ENCODE assay signal across 8 cellular contexts in the genomic region with DNA sequence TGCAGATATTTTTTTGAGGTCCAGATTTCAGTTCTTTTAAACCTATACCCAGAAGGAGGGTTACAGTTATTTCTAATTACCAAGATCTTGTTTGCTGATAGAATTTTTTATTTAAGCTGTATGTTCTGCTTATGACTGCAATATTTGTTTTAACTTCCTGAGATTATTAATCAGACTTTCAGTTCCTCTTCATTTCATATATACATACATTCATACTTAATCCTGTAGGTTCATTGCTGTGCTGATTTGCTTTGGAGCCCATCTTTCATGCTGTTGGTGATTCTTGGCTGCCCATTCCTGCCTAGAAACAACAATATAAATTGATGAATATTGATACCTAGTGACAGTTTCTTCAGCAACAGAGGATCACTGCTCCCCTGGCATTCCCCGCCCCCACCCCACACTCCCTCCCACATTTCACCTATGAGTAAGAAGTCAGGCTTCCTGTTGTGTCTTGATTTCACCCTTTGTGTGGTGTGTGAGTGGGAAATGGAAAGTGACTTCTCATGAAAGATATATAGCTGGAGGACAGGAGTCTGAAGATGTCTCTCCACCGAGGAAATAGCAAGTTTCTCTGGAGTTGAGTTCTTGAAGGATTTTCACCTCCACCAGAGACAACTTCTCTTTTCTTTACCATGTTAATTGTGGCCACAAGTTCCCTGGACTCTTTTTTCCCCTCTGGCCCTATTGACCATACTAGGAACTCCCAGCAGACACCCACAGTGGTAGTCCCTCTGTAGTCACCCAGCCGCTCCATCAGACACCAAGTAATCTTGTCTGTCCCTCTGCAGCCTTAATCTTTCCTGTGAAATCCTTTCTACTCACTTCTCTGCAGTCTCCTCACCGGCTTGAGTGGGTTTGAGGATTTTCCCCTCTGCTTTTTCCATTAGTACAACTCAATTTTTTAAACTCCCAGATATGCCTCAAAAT.
DNase-seq lines count a peak whose midpoint lies in the region; ATAC-seq and TF ChIP-seq lines count a peak whose summit lies in the region.

No MANE protein-coding gene starts in this region.

- no peaks in the 10 kb centered on the region for H3K79me2 ChIP-seq in smooth muscle cell (ENCODE audit: low read depth)

- no peak overlapping the region for H3K9ac ChIP-seq in smooth muscle cell (ENCODE audit: low read depth)

- no peaks in the 10 kb centered on the region for H4K20me1 ChIP-seq in smooth muscle cell (ENCODE audit: low read depth)

- TF ChIP-seq CTCF in smooth muscle cell (IDR thresholded peaks at IDR 0.05; ENCODE audit: borderline replicate concordance, insufficient read depth, poor library complexity, severe bottlenecking), result no peak

- intact Hi-C loops in posterior vena cava (cut with DNase I), result no loop called here

- 60% methylated on average over 4 of the region's 4 CpGs for WGBS in smooth muscle cell (ENCODE audit: low lambda C conversion rate)

- H3K9me3 ChIP-seq in smooth muscle cell (replicated peaks; ENCODE audit: low read depth), result peaks cover 2% of the 10 kb centered on the region

- H3K4me3 ChIP-seq in smooth muscle cell, result no peak overlapping the region

- no peaks in the 10 kb centered on the region for H3F3A ChIP-seq in smooth muscle cell (ENCODE audit: low read depth)

- H3K27ac ChIP-seq in smooth muscle cell (ENCODE audit: low read depth), result no peak overlapping the region

- peak; percentile 82 for ATAC-seq in GM18870 (IDR thresholded peaks at IDR 0.05; ENCODE audit: unreplicated experiment)
- ATAC-seq in HG02852 (IDR thresholded peaks at IDR 0.05; ENCODE audit: unreplicated experiment), result peak; percentile 73

- no peak overlapping the region for H3K4me2 ChIP-seq in smooth muscle cell

- H3K36me3 ChIP-seq in smooth muscle cell (ENCODE audit: low read depth), result no peaks in the 10 kb centered on the region

- DNase-seq in activated CD4-positive, alpha-beta T cell treated with anti-CD3 and anti-CD28 coated beads, Interleukin-2, amount 50 U/mL, for 1 hour, result peak; percentile 16
- DNase-seq in stimulated activated CD4-positive, alpha-beta T cell treated with anti-CD3 and anti-CD28 coated beads, Interleukin-1b, Interleukin-23, amount 100 ng/mL, for 4 hours (ENCODE audit: low read depth in 2 of 2), result peak; percentile 21 to 27
- DNase-seq in smooth muscle cell (lab: John Stamatoyannopoulos, UW; ENCODE audit: unreplicated experiment), result no peak
- DNase-seq in posterior vena cava (ENCODE audit: low spot score), result no peak
- no peak for DNase-seq in NCI-H526 (lab: John Stamatoyannopoulos, UW)
- no peak for DNase-seq in OCI-M1 (lab: John Stamatoyannopoulos, UW)

- H2AFZ ChIP-seq in smooth muscle cell (ENCODE audit: low read depth), result no peak overlapping the region

- no peaks in the 10 kb centered on the region for H3K4me1 ChIP-seq in smooth muscle cell (ENCODE audit: low read depth)

- H3K27me3 ChIP-seq in smooth muscle cell (ENCODE audit: low read depth), result no peaks in the 10 kb centered on the region

Comparison
In these comparisons a context has a peak if more than half of its experiments do, and no peak if none do; other contexts are left out.
1. DNase-seq: peak in activated CD4-positive, alpha-beta T cell treated with anti-CD3 and anti-CD28 coated beads, Interleukin-2, amount 50 U/mL, for 1 hour (single experiment) and stimulated activated CD4-positive, alpha-beta T cell treated with anti-CD3 and anti-CD28 coated beads, Interleukin-1b, Interleukin-23, amount 100 ng/mL, for 4 hours (2 of 2); none in smooth muscle cell (single experiment), posterior vena cava (single experiment), NCI-H526 (0 of 2) and OCI-M1 (single experiment).